Comparison of ENCODE assay signal across 1 cellular context in the genomic region with DNA sequence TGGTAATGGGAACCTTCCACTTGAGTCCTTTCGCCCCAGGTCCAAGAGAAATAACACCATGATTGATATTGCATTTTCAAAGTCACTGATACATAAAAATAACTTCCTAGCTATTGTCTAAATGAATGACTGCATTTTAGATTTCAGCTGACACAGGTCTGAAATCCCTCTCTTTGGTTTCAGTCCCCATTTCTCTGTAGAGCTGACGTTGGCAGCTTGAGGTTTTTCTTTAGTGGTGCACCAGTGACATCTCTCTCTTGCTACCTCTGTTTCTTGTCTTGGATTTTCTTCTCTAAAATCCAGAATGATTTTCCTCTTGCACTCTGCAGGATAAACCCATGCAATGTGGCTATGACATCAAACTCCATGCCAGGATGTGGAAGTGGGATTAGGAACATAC.
TF ChIP-seq lines count a peak whose summit lies in the region.

No MANE protein-coding gene starts in this region.

TF ChIP-seq in GM23338, 12 proteins besides CTCF, POLR2A, EP300 and RAD21:
- no peak for TF ChIP-seq JUNB (IDR thresholded peaks at IDR 0.05; ENCODE audit: unreplicated experiment)
